In the genomic region with DNA sequence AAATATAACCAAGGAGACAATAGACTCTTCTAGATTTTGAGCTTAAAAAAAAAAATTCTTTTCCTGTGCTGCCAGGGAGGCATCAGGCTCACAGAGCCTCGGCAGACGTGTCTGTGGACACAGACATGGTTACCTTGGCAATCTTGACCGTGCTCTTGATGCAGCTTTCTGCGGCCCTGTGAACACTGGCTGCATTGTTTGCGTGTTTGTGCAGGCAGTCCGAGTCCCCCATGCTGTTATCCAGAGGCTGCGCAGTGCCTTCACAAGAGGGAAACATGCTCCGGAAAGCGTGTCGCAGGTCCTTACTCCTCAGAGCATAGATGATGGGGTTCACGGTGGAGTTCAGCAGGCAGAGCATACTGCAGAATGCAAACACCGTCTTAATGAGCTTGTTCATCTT, we compare ENCODE assay signal across 21 cellular contexts. TPM values are rescaled to one million over a fixed set of nuclear protein-coding genes. Genes with fewer than 3 reads are reported as not detected.
"Had no signal": no experiment of that assay in that cellular context is flagged by ENCODE, and none has a peak within 500 bp of the region (broad histone marks: within the 10 kb centered on the region; RNA-seq: fewer than 3 reads in every experiment).

No MANE protein-coding gene starts in this region.

- H3K4me3 Mint-ChIP-seq: natural killer cell; neural progenitor cell; stimulated activated effector memory CD8-positive, alpha-beta T cell treated with anti-CD3 and anti-CD28 coated beads, Interleukin-12 subunit alpha, Interleukin-12 subunit beta, amount 100 ng/mL, for 72 hours had no signal

- H3K4me1 ChIP-seq: heart left ventricle, neural progenitor cell, suprapubic skin, thyroid gland, uterus had no signal

- H3K27me3 Mint-ChIP-seq: progenitor cell of endocrine pancreas had no signal

- H3K4me1 Mint-ChIP-seq: natural killer cell; stimulated activated effector memory CD8-positive, alpha-beta T cell treated with anti-CD3 and anti-CD28 coated beads, Interleukin-12 subunit alpha, Interleukin-12 subunit beta, amount 100 ng/mL, for 72 hours had no signal

- H3K36me3 ChIP-seq: heart left ventricle, neural progenitor cell, ovary, thyroid gland, upper lobe of left lung, uterus had no signal

- H3K27ac ChIP-seq: coronary artery, heart left ventricle, neural progenitor cell, ovary, suprapubic skin, thyroid gland, upper lobe of left lung, uterus had no signal

- H3K4me3 ChIP-seq: coronary artery, heart left ventricle, mucosa of descending colon, neural progenitor cell, ovary, suprapubic skin, thyroid gland, upper lobe of left lung, uterus had no signal

- FAIRE-seq: islet of Langerhans had no signal

- DNase-seq: effector CD4-positive, alpha-beta T cell; foreskin melanocyte; heart left ventricle; kidney glomerular epithelial cell; mucosa of descending colon; natural killer cell; ovary; right cardiac atrium; stimulated activated CD4-positive, alpha-beta T cell treated with anti-CD3 and anti-CD28 coated beads, Interleukin-4, amount 100 ng/mL, for 1 hour; stimulated activated CD8-positive, alpha-beta memory T cell treated with anti-CD3 and anti-CD28 coated beads, Interleukin-4, amount 100 ng/mL, for 48 hours; stimulated activated naive CD8-positive, alpha-beta T cell treated with anti-CD3 and anti-CD28 coated beads, Interleukin-15, Interleukin-2, amounts not matched to agents 100 U/mL and 50 U/mL, for 24 hours; thyroid gland; uterus had no signal

- H3K9me3 ChIP-seq: heart left ventricle, mucosa of descending colon, ovary, suprapubic skin, thyroid gland, upper lobe of left lung, uterus had no signal

- H3K27me3 ChIP-seq: heart left ventricle, ovary, suprapubic skin, thyroid gland, upper lobe of left lung, uterus had no signal

- H3K27ac Mint-ChIP-seq: natural killer cell; neural progenitor cell; progenitor cell of endocrine pancreas; stimulated activated effector memory CD8-positive, alpha-beta T cell treated with anti-CD3 and anti-CD28 coated beads, Interleukin-12 subunit alpha, Interleukin-12 subunit beta, amount 100 ng/mL, for 72 hours had no signal

- H3K36me3 Mint-ChIP-seq: natural killer cell; neural progenitor cell; stimulated activated effector memory CD8-positive, alpha-beta T cell treated with anti-CD3 and anti-CD28 coated beads, Interleukin-12 subunit alpha, Interleukin-12 subunit beta, amount 100 ng/mL, for 72 hours had no signal

- ATAC-seq: heart left ventricle; mucosa of descending colon; natural killer cell; right cardiac atrium; stimulated activated effector memory CD8-positive, alpha-beta T cell treated with anti-CD3 and anti-CD28 coated beads, Interleukin-12 subunit alpha, Interleukin-12 subunit beta, amount 100 ng/mL, for 72 hours; stimulated activated naive CD8-positive, alpha-beta T cell treated with anti-CD3 and anti-CD28 coated beads, Interleukin-15, Interleukin-2, amounts not matched to agents 100 U/mL and 50 U/mL, for 24 hours had no signal

- H3K9ac ChIP-seq: neural progenitor cell had no signal

- H3K4me2 ChIP-seq: neural progenitor cell had no signal

- H3K9me3 Mint-ChIP-seq: natural killer cell; neural progenitor cell; stimulated activated effector memory CD8-positive, alpha-beta T cell treated with anti-CD3 and anti-CD28 coated beads, Interleukin-12 subunit alpha, Interleukin-12 subunit beta, amount 100 ng/mL, for 72 hours had no signal

- H2AFZ ChIP-seq: neural progenitor cell had no signal

RNA-seq across cellular contexts. Expression of gene CNR1, which starts 22.4 kb away (rescaled TPM):
- total RNA-seq: glomerular endothelial cell, natural killer cell had no signal
